17 cellular contexts compared by ENCODE assay signal in the genomic region with DNA sequence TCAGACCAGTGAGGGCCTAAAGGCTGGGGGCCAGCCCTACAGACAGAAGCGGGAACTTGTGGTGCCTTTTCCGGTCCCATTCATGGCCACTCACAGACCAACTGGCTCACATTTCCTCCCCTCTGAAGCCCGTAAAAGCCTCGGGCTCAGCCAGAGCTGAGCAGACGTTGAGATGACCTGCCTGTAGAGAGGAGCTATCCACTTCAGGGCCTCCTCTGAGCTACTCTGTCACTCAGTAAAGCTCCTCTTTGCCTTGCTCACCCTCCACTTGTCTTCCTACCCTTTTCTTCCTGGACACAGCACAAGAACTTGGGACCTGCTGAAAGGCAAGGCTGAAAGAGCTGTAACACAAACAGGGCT.
"Had no signal": no experiment of that assay in that cellular context is flagged by ENCODE, and none has a peak within 500 bp of the region (broad histone marks: within the 10 kb centered on the region; RNA-seq: fewer than 3 reads in every experiment).

No MANE protein-coding gene starts in this region.

- H3K36me3 ChIP-seq: breast epithelium, colonic mucosa, esophagus muscularis mucosa had no signal

- H3K9me3 ChIP-seq: breast epithelium, colonic mucosa, esophagus muscularis mucosa had no signal

- DNase-seq: activated T-cell treated with anti-CD3 and anti-CD28 coated beads, Interleukin-2, amount 50 U/mL, for 24 hours; colonic mucosa; glutamatergic neuron; occipital lobe; retina; stimulated activated CD4-positive, alpha-beta T cell treated with anti-CD3 and anti-CD28 coated beads, Interleukin-4, amount 100 ng/mL, for 4 hours; stimulated activated naive CD8-positive, alpha-beta T cell treated with anti-CD3 and anti-CD28 coated beads, Interleukin-15, Interleukin-2, amounts not matched to agents 100 U/mL and 50 U/mL, for 24 hours; T-helper 1 cell; T-helper 9 cell had no signal

- H3K4me3 Mint-ChIP-seq: activated naive CD8-positive, alpha-beta T cell; activated T-cell treated with anti-CD3 and anti-CD28 coated beads, Interleukin-2, amount 50 U/mL, for 24 hours; activated T-helper 17 cell treated with anti-CD3 and anti-CD28 coated beads, Interleukin-2, amount 50 U/mL, for 72 hours; nephron had no signal

- H3K4me1 ChIP-seq: breast epithelium, colonic mucosa had no signal

- H3K27me3 ChIP-seq: breast epithelium, colonic mucosa, esophagus muscularis mucosa had no signal

- H3K27me3 Mint-ChIP-seq: activated naive CD8-positive, alpha-beta T cell; activated T-cell treated with anti-CD3 and anti-CD28 coated beads, Interleukin-2, amount 50 U/mL, for 24 hours; activated T-helper 17 cell treated with anti-CD3 and anti-CD28 coated beads, Interleukin-2, amount 50 U/mL, for 72 hours had no signal

- H3K27ac Mint-ChIP-seq: activated naive CD8-positive, alpha-beta T cell; activated T-cell treated with anti-CD3 and anti-CD28 coated beads, Interleukin-2, amount 50 U/mL, for 24 hours; activated T-helper 17 cell treated with anti-CD3 and anti-CD28 coated beads, Interleukin-2, amount 50 U/mL, for 72 hours; nephron had no signal

- ATAC-seq: activated T-helper 17 cell treated with anti-CD3 and anti-CD28 coated beads, Interleukin-2, amount 50 U/mL, for 72 hours; stimulated activated naive CD8-positive, alpha-beta T cell treated with anti-CD3 and anti-CD28 coated beads, Interleukin-15, Interleukin-2, amounts not matched to agents 100 U/mL and 50 U/mL, for 24 hours had no signal

- FAIRE-seq: astrocyte, frontal cortex, keratinocyte had no signal

- H3K27ac ChIP-seq: breast epithelium, colonic mucosa, esophagus muscularis mucosa had no signal

- H3K4me3 ChIP-seq: breast epithelium, colonic mucosa, esophagus muscularis mucosa had no signal

- H3K9me3 Mint-ChIP-seq: activated T-cell treated with anti-CD3 and anti-CD28 coated beads, Interleukin-2, amount 50 U/mL, for 24 hours; activated T-helper 17 cell treated with anti-CD3 and anti-CD28 coated beads, Interleukin-2, amount 50 U/mL, for 72 hours had no signal
